Comparison of ENCODE assay signal across 11 cellular contexts in the genomic region with DNA sequence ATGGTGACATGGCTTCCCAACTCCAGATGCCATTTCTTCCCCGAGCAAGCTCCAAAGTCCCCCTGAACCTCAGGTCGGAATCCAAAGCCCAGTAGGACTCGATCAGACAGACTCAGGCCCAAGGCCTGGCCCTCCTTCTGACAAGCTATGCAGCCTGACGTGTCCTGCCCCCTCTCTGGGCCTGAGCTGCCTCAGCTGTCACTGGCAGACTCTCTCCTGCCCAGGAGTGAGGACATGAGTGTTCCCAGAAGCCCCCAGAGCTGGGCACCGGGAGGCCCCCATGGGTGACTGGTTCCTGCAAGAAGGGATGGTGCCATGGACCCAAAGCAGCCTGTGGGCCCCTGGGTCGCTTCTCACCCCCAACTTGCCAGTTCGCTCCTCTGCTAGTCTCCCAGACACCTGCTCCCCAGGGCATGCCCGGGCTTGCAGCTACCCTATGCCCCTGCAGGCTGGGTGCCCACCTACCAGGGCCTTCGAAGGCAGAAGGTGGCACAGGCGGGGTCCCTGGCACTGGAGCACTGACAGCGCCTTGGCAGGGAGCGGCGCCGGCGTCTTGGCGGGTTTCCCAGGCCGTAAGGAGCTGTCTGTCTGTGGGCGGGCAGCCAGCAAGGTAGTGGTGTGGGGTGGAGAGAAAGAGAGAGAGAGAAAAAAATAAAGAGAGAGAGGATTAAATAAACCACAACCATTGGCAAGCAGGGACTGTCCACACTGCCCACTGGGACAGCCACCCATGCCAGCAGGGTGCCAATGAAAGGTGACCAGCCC. TPM values are rescaled to one million over a fixed set of nuclear protein-coding genes. Genes with fewer than 3 reads are reported as not detected.
A peak's percentile ranks its signal among the peaks of the same experiment; 100 is the strongest.
DNase-seq lines count a peak whose midpoint lies in the region; ATAC-seq, FAIRE-seq and TF ChIP-seq lines count a peak whose summit lies in the region.
"Had no signal": no experiment of that assay in that cellular context is flagged by ENCODE, and none has a peak within 500 bp of the region (broad histone marks: within the 10 kb centered on the region; RNA-seq: fewer than 3 reads in every experiment).

No MANE protein-coding gene starts in this region.

- H3K9me3 ChIP-seq in SJSA1 (replicated peaks) (no peaks in the 10 kb centered on the region), kidney (ENCODE audit: control insufficient read depth in 1 of 2, low read length in 2 of 2) (no peaks in the 10 kb centered on the region)

- H3K4me3 ChIP-seq in SJSA1 (no peak overlapping the region), kidney (ENCODE audit: low read length in 2 of 2) (no peak overlapping the region)

- no peak for FAIRE-seq in kidney (lab: Jason Lieb, UNC)
- FAIRE-seq in urothelium cell line (lab: Jason Lieb, UNC): peak; percentile 66
- FAIRE-seq: frontal cortex had no signal

- intact Hi-C loops in kidney (cut with DNase I): no loop called here

- H3K27me3 Mint-ChIP-seq in activated naive CD8-positive, alpha-beta T cell treated with anti-CD3 and anti-CD28 coated beads, Interleukin-2, amount 50 U/mL, for 24 hours: peaks cover 15% of the 10 kb centered on the region

- no peak for ATAC-seq in activated naive CD8-positive, alpha-beta T cell treated with anti-CD3 and anti-CD28 coated beads, Interleukin-2, amount 50 U/mL, for 24 hours
- ATAC-seq in HG03460 (IDR thresholded peaks at IDR 0.05; ENCODE audit: unreplicated experiment) (no peak), HG03097 (IDR thresholded peaks at IDR 0.05; ENCODE audit: low FRiP score, unreplicated experiment) (no peak)
- ATAC-seq: WTC11 had no signal

- peaks cover 7% of the 10 kb centered on the region for H3K4me1 Mint-ChIP-seq in activated naive CD8-positive, alpha-beta T cell treated with anti-CD3 and anti-CD28 coated beads, Interleukin-2, amount 50 U/mL, for 24 hours

- DNase-seq in NCI-H2227 (lab: John Stamatoyannopoulos, UW; ENCODE audit: unreplicated experiment) (peak; percentile 16), NCI-H2227 treated with DMSO at 0.1 percent for 48 hours (lab: John Stamatoyannopoulos, UW) (no peak), SJSA1 (ENCODE audit: low read depth in 1 of 2, low spot score in 2 of 2) (peak; percentile 53 to 74), kidney (peak; percentile 93), urothelium cell line (ENCODE audit: low spot score) (peak; percentile 92)
- DNase-seq in activated naive CD8-positive, alpha-beta T cell treated with anti-CD3 and anti-CD28 coated beads, Interleukin-2, amount 50 U/mL, for 24 hours: no peak
- DNase-seq: NCI-H146 had no signal

- no peak for TF ChIP-seq CTCF in kidney (IDR thresholded peaks at IDR 0.05; ENCODE audit: borderline replicate concordance, extremely low read depth, insufficient read depth)

- peaks cover 48% of the 10 kb centered on the region for H3K4me1 ChIP-seq in SJSA1 (replicated peaks)
- H3K4me1 ChIP-seq in kidney (ENCODE audit: control insufficient read depth in 1 of 2, insufficient read depth in 1 of 2, low read depth in 1 of 2, low read length in 2 of 2): peaks cover 20 to 31% of the 10 kb centered on the region in 2 donors

- no peaks in the 10 kb centered on the region for H3K27me3 ChIP-seq in SJSA1 (replicated peaks)

- no peak overlapping the region for H3K4me3 Mint-ChIP-seq in activated naive CD8-positive, alpha-beta T cell treated with anti-CD3 and anti-CD28 coated beads, Interleukin-2, amount 50 U/mL, for 24 hours
- H3K4me3 Mint-ChIP-seq: WTC11 had no signal

- H3K36me3 ChIP-seq in SJSA1 (peaks cover 5% of the 10 kb centered on the region), kidney (ENCODE audit: control insufficient read depth in 1 of 2, insufficient read depth in 2 of 2, low read length in 2 of 2) (no peaks in the 10 kb centered on the region)

- H3K36me3 Mint-ChIP-seq in activated naive CD8-positive, alpha-beta T cell treated with anti-CD3 and anti-CD28 coated beads, Interleukin-2, amount 50 U/mL, for 24 hours (ENCODE audit: low read depth): no peaks in the 10 kb centered on the region
- H3K36me3 Mint-ChIP-seq: WTC11 had no signal

- no peaks in the 10 kb centered on the region for H3K9me3 Mint-ChIP-seq in activated naive CD8-positive, alpha-beta T cell treated with anti-CD3 and anti-CD28 coated beads, Interleukin-2, amount 50 U/mL, for 24 hours
- H3K9me3 Mint-ChIP-seq: WTC11 had no signal

- H3K9ac ChIP-seq in kidney (ENCODE audit: low read length in 2 of 2): no peak overlapping the region

- H3K27ac Mint-ChIP-seq in activated naive CD8-positive, alpha-beta T cell treated with anti-CD3 and anti-CD28 coated beads, Interleukin-2, amount 50 U/mL, for 24 hours: no peak overlapping the region

- H3K27ac ChIP-seq in SJSA1 (no peak overlapping the region), kidney (ENCODE audit: low read depth in 2 of 2, low read length in 2 of 2) (no peak overlapping the region)

RNA-seq across cellular contexts. Expression of gene EDN2, which starts 2.3 kb away (rescaled TPM):
- 3.0 and 6.7 TPM in 2 replicates for total RNA-seq in SJSA1 (2014; rRNA removed; shearing (Covaris generic))
- total RNA-seq in kidney: 2.9 TPM
- polyA plus RNA-seq in kidney (ENCODE audit: insufficient read depth, low read depth, low replicate concordance): 2.3 TPM
- total RNA-seq: frontal cortex had no signal

Comparison
In these comparisons a context has a peak if more than half of its experiments do, and no peak if none do; other contexts are left out.
1. DNase-seq: peak in NCI-H2227 (single experiment), SJSA1 (2 of 2), kidney (single experiment) and urothelium cell line (single experiment); none in NCI-H2227 treated with DMSO at 0.1 percent for 48 hours (single experiment) and activated naive CD8-positive, alpha-beta T cell treated with anti-CD3 and anti-CD28 coated beads, Interleukin-2, amount 50 U/mL, for 24 hours (single experiment).